Comparison of ENCODE assay signal across 7 cellular contexts in the genomic region with DNA sequence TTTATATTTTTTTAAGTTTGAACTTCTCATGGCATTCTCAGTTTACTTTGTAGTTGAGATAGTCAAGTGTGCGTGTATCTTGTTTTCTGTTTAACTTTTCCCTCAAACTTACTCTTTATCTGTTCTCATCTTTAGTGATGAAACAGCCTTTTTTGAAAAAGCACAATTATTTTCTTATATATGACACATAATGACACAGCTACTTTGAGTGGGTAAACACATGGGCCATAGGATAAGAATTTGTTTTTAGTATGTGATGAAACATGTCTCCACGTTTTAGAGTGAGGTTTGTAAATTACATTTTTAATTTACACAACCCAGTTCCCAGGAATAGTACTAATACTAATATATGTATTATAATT. TPM values are rescaled to one million over a fixed set of nuclear protein-coding genes. Genes with fewer than 3 reads are reported as not detected.
DNase-seq lines count a peak whose midpoint lies in the region; ATAC-seq and TF ChIP-seq lines count a peak whose summit lies in the region.

No MANE protein-coding gene starts in this region.

- H3K4me3 ChIP-seq in HEK293 (ENCODE audit: low read depth, low read length) = peak overlapping the region; percentile 97
- H3K4me3 ChIP-seq in spleen = peak overlapping the region in 5 of 8 donors; percentile 6 to 96 (median 87)

- ATAC-seq in foreskin keratinocyte = no peak

- H3K9me3 Mint-ChIP-seq in activated CD4-positive, alpha-beta memory T cell treated with anti-CD3 and anti-CD28 coated beads for 36 hours = no peaks in the 10 kb centered on the region

- intact Hi-C loops in activated CD4-positive, alpha-beta memory T cell treated with anti-CD3 and anti-CD28 coated beads for 36 hours (cut with micrococcal nuclease) = loop anchor here (5.0 to 10.0 kb wide), 4 partner anchors 320 to 1380 kb away; a partner anchor contains a TSS
- intact Hi-C loops in spleen (cut with DNase I; ENCODE audit: low total_unique reads) = no loop called here

- H3K27ac ChIP-seq in HEK293 (ENCODE audit: extremely low read depth, low read depth, low read length) = no peak overlapping the region
- peak overlapping the region; percentile 31 for H3K27ac ChIP-seq in foreskin keratinocyte
- H3K27ac ChIP-seq in spleen = peak overlapping the region in 5 of 8 donors; percentile 95 to 99 (median 98)

- POLR2A ChIA-PET in HEK293 (lab: Yijun Ruan, JAX) = no interaction called here
- POLR2A ChIA-PET in activated CD4-positive, alpha-beta memory T cell treated with anti-CD3 and anti-CD28 coated beads for 36 hours (lab: Charles Lee) = no interaction called here

- H3K27me3 ChIP-seq in foreskin keratinocyte = no peaks in the 10 kb centered on the region
- no peaks in the 10 kb centered on the region for H3K27me3 ChIP-seq in spleen (replicated peaks in 1 of 7)

- H3K9me3 ChIP-seq in HEK293 (ENCODE audit: control insufficient read depth, insufficient read depth, low read depth, low read length) (no peaks in the 10 kb centered on the region), spleen (no peaks in the 10 kb centered on the region)

- TF ChIP-seq POLR2A in spleen (IDR thresholded peaks at IDR 0.05) = no peak

- H3K27ac Mint-ChIP-seq in activated CD4-positive, alpha-beta memory T cell treated with anti-CD3 and anti-CD28 coated beads for 36 hours = no peak overlapping the region

- TF ChIP-seq CTCF in HEK293 (tag by site-specific recombination; IDR thresholded peaks at IDR 0.05) (no peak), foreskin keratinocyte (conservative IDR thresholded peaks at IDR 0.05) (no peak), spleen (IDR thresholded peaks at IDR 0.05 in 8 of 11, conservative IDR thresholded peaks at IDR 0.05 in 3 of 11) (no peak)

- H3K4me3 Mint-ChIP-seq in activated CD4-positive, alpha-beta memory T cell treated with anti-CD3 and anti-CD28 coated beads for 36 hours = peak overlapping the region; percentile 92

- H3K36me3 ChIP-seq in HEK293 (ENCODE audit: control insufficient read depth in 2 of 2, insufficient read depth in 1 of 2, low read length in 2 of 2) (no peaks in the 10 kb centered on the region), spleen (no peaks in the 10 kb centered on the region)

- no peaks in the 10 kb centered on the region for H3K36me3 Mint-ChIP-seq in activated CD4-positive, alpha-beta memory T cell treated with anti-CD3 and anti-CD28 coated beads for 36 hours

- peaks cover under 1% of the 10 kb centered on the region for H3K27me3 Mint-ChIP-seq in activated CD4-positive, alpha-beta memory T cell treated with anti-CD3 and anti-CD28 coated beads for 36 hours

- peaks cover 33% of the 10 kb centered on the region for H3K4me1 Mint-ChIP-seq in activated CD4-positive, alpha-beta memory T cell treated with anti-CD3 and anti-CD28 coated beads for 36 hours (ENCODE audit: low read depth)

- H3K4me1 ChIP-seq in HEK293 (ENCODE audit: control insufficient read depth, insufficient read depth, low read length) = peaks cover 4% of the 10 kb centered on the region
- peaks cover 25% of the 10 kb centered on the region for H3K4me1 ChIP-seq in foreskin keratinocyte
- peaks cover 35 to 77% (median 70%) of the 10 kb centered on the region in 6 donors for H3K4me1 ChIP-seq in spleen

- DNase-seq in activated CD4-positive, alpha-beta memory T cell treated with anti-CD3 and anti-CD28 coated beads for 36 hours = no peak
- DNase-seq in foreskin keratinocyte = peak; percentile 16 to 50
- DNase-seq in spleen = no peak
- no peak for DNase-seq in retina
- no peak for DNase-seq in COLO668 (lab: John Stamatoyannopoulos, UW; ENCODE audit: unreplicated experiment)
- no peak for DNase-seq in mesenteric fat pad (ENCODE audit: low spot score)

- WGBS in spleen, 5 donors = 28 to 58% (median 39%) methylated on average over 2 of the region's 2 CpGs

- CTCF ChIA-PET in HEK293 (lab: Yijun Ruan, JAX) = interaction anchor here (0.7 to 1.3 kb wide), 4 partner anchors 9 to 254 kb away, joined by 3 to 5 read pairs (median 3); no protein-coding TSS in a partner anchor
- CTCF ChIA-PET in activated CD4-positive, alpha-beta memory T cell treated with anti-CD3 and anti-CD28 coated beads for 36 hours (lab: Charles Lee) = interaction anchor here (0.6 to 2.2 kb wide), 5 partner anchors 9 to 202 kb away, joined by 3 to 7 read pairs (median 4); no protein-coding TSS in a partner anchor

TF ChIP-seq in HEK293, 187 proteins besides CTCF, POLR2A, EP300 and RAD21:
- TF ChIP-seq ZNF548 (tag by site-specific recombination; IDR thresholded peaks at IDR 0.05) (no peak), ZBTB7A (tag by site-specific recombination; IDR thresholded peaks at IDR 0.05; ENCODE audit: low read depth) (no peak), REPIN1 (tag by site-specific recombination; IDR thresholded peaks at IDR 0.05; ENCODE audit: low read depth) (no peak), ZNF248 (tag by site-specific recombination; IDR thresholded peaks at IDR 0.05) (no peak), ZNF610 (tag by site-specific recombination; IDR thresholded peaks at IDR 0.05; ENCODE audit: borderline replicate concordance) (no peak), KLF10 (tag by site-specific recombination; IDR thresholded peaks at IDR 0.05) (no peak), ZNF501 (tag by site-specific recombination; IDR thresholded peaks at IDR 0.05) (no peak), ZNF266 (tag by site-specific recombination; IDR thresholded peaks at IDR 0.05; ENCODE audit: low read depth) (no peak), GLI2 (tag by site-specific recombination; IDR thresholded peaks at IDR 0.05; ENCODE audit: borderline replicate concordance, low read depth) (no peak)
- TF ChIP-seq, protein P1, sequence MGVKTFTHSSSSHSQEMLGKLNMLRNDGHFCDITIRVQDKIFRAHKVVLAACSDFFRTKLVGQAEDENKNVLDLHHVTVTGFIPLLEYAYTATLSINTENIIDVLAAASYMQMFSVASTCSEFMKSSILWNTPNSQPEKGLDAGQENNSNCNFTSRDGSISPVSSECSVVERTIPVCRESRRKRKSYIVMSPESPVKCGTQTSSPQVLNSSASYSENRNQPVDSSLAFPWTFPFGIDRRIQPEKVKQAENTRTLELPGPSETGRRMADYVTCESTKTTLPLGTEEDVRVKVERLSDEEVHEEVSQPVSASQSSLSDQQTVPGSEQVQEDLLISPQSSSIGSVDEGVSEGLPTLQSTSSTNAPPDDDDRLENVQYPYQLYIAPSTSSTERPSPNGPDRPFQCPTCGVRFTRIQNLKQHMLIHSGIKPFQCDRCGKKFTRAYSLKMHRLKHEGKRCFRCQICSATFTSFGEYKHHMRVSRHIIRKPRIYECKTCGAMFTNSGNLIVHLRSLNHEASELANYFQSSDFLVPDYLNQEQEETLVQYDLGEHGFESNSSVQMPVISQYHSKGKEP (tag by site-specific recombination; IDR thresholded peaks at IDR 0.05) = no peak
- TF ChIP-seq, protein P2, sequence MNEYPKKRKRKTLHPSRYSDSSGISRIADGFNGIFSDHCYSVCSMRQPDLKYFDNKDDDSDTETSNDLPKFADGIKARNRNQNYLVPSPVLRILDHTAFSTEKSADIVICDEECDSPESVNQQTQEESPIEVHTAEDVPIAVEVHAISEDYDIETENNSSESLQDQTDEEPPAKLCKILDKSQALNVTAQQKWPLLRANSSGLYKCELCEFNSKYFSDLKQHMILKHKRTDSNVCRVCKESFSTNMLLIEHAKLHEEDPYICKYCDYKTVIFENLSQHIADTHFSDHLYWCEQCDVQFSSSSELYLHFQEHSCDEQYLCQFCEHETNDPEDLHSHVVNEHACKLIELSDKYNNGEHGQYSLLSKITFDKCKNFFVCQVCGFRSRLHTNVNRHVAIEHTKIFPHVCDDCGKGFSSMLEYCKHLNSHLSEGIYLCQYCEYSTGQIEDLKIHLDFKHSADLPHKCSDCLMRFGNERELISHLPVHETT (tag by site-specific recombination; IDR thresholded peaks at IDR 0.05) = no peak
- TF ChIP-seq, protein P3, sequence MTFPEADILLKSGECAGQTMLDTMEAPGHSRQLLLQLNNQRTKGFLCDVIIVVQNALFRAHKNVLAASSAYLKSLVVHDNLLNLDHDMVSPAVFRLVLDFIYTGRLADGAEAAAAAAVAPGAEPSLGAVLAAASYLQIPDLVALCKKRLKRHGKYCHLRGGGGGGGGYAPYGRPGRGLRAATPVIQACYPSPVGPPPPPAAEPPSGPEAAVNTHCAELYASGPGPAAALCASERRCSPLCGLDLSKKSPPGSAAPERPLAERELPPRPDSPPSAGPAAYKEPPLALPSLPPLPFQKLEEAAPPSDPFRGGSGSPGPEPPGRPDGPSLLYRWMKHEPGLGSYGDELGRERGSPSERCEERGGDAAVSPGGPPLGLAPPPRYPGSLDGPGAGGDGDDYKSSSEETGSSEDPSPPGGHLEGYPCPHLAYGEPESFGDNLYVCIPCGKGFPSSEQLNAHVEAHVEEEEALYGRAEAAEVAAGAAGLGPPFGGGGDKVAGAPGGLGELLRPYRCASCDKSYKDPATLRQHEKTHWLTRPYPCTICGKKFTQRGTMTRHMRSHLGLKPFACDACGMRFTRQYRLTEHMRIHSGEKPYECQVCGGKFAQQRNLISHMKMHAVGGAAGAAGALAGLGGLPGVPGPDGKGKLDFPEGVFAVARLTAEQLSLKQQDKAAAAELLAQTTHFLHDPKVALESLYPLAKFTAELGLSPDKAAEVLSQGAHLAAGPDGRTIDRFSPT (tag by site-specific recombination; IDR thresholded peaks at IDR 0.05) = no peak
TF ChIP-seq in HEK293: peak in this region for 0.

RNA-seq across cellular contexts. Expression of a gene that starts 3.2 kb away (rescaled TPM):
- 1 to 10 TPM; 8.9 to 9.8 TPM for total RNA-seq in activated CD4-positive, alpha-beta memory T cell treated with anti-CD3 and anti-CD28 coated beads for 36 hours
- 11.9 and 13.4 TPM in 2 replicates for total RNA-seq in foreskin keratinocyte
- 4.0 and 5.8 TPM in 2 replicates for polyA plus RNA-seq in foreskin keratinocyte
- 10 to 100 TPM; 18.1 to 41.8 (median 23.8) TPM for total RNA-seq in spleen
- polyA plus RNA-seq in spleen = 1 to 10 TPM; 6.2 to 8.0 (median 8.0) TPM
- total RNA-seq in mesenteric fat pad = 15.3 TPM

Comparison
In these comparisons a context has a peak if more than half of its experiments do, and no peak if none do; other contexts are left out.
1. DNase-seq: peak in foreskin keratinocyte (2 of 2); none in activated CD4-positive, alpha-beta memory T cell treated with anti-CD3 and anti-CD28 coated beads for 36 hours (single experiment), spleen (single experiment), retina (single experiment), COLO668 (single experiment) and mesenteric fat pad (single experiment).